Comparison of ENCODE assay signal across 20 cellular contexts in genomic region chr5:150313921-150314716, GRCh38. TPM values are rescaled to one million over a fixed set of nuclear protein-coding genes. Genes with fewer than 3 reads are reported as not detected.
"Had no signal": no experiment of that assay in that cellular context is flagged by ENCODE, and none has a peak within 500 bp of the region (broad histone marks: within the 10 kb centered on the region; RNA-seq: fewer than 3 reads in every experiment).

No MANE protein-coding gene starts in this region.

- DNase-seq: activated CD4-positive, alpha-beta T cell treated with anti-CD3 and anti-CD28 coated beads for 48 hours; activated CD8-positive, alpha-beta memory T cell treated with anti-CD3 and anti-CD28 coated beads, Interleukin-2, amount 50 U/mL, for 4 hours; activated CD8-positive, alpha-beta T cell treated with anti-CD3 and anti-CD28 coated beads, Interleukin-2, amount 10 ng/mL, durations not matched to agents 7 days and 5 days; activated gamma-delta T cell; activated naive CD8-positive, alpha-beta T cell treated with anti-CD3 and anti-CD28 coated beads for 36 hours; activated T-cell treated with anti-CD3 and anti-CD28 coated beads, Interleukin-2, amount 50 U/mL, for 72 hours; amygdala; body of pancreas; central memory CD4-positive, alpha-beta T cell; hippocampal formation; left ventricle myocardium inferior; right cardiac atrium; spleen; upper lobe of left lung had no signal

- H3K27ac ChIP-seq: body of pancreas, coronary artery, left ventricle myocardium inferior, prostate gland, spleen, upper lobe of left lung had no signal

- ATAC-seq: activated CD8-positive, alpha-beta T cell treated with anti-CD3 and anti-CD28 coated beads, Interleukin-2, amount 10 ng/mL, durations not matched to agents 7 days and 5 days; activated T-cell treated with anti-CD3 and anti-CD28 coated beads, Interleukin-2, amount 50 U/mL, for 72 hours; body of pancreas; esophagus mucosa; natural killer cell treated with Interleukin-12 subunit alpha and Interleukin-12 subunit beta and Interleukin-15 and Interleukin-18, amount 100 ng/mL, for 72 hours; right cardiac atrium; WTC11 had no signal

- H3K27me3 ChIP-seq: body of pancreas, spleen, upper lobe of left lung had no signal

- H3K4me3 ChIP-seq: body of pancreas, coronary artery, left ventricle myocardium inferior, prostate gland, spleen, upper lobe of left lung had no signal

- H3K4me1 ChIP-seq: body of pancreas, left ventricle myocardium inferior, prostate gland, upper lobe of left lung had no signal

- H3K36me3 ChIP-seq: left ventricle myocardium inferior, prostate gland, spleen, upper lobe of left lung had no signal

- H3K9me3 ChIP-seq: body of pancreas, left ventricle myocardium inferior, prostate gland, spleen, upper lobe of left lung had no signal

RNA-seq across cellular contexts. Expression of gene ARSI, which starts 11.4 kb away (rescaled TPM):
- total RNA-seq: activated CD8-positive, alpha-beta T cell treated with anti-CD3 and anti-CD28 coated beads, Interleukin-2, amount 10 ng/mL, durations not matched to agents 7 days and 5 days; activated naive CD8-positive, alpha-beta T cell treated with anti-CD3 and anti-CD28 coated beads for 36 hours; activated T-cell treated with anti-CD3 and anti-CD28 coated beads, Interleukin-2, amount 50 U/mL, for 72 hours; natural killer cell treated with Interleukin-12 subunit alpha and Interleukin-12 subunit beta and Interleukin-15 and Interleukin-18, amount 100 ng/mL, for 72 hours; T-helper 2 cell treated with Interferon-gamma antibody and Interleukin-4, amounts not matched to agents 100 ng/mL and 5 ng/mL, for 36 hours had no signal

RNA-seq across cellular contexts. Expression of gene CAMK2A, which starts 24.5 kb away (rescaled TPM):
- total RNA-seq: activated CD8-positive, alpha-beta T cell treated with anti-CD3 and anti-CD28 coated beads, Interleukin-2, amount 10 ng/mL, durations not matched to agents 7 days and 5 days; activated naive CD8-positive, alpha-beta T cell treated with anti-CD3 and anti-CD28 coated beads for 36 hours; activated T-cell treated with anti-CD3 and anti-CD28 coated beads, Interleukin-2, amount 50 U/mL, for 72 hours; natural killer cell treated with Interleukin-12 subunit alpha and Interleukin-12 subunit beta and Interleukin-15 and Interleukin-18, amount 100 ng/mL, for 72 hours; T-helper 2 cell treated with Interferon-gamma antibody and Interleukin-4, amounts not matched to agents 100 ng/mL and 5 ng/mL, for 36 hours had no signal
